ENCODE assay signal across 17 cellular contexts in genomic region chr5:41408676-41409443, GRCh38.
DNase-seq lines count a peak whose midpoint lies in the region; ATAC-seq and TF ChIP-seq lines count a peak whose summit lies in the region.
"Had no signal": no experiment of that assay in that cellular context is flagged by ENCODE, and none has a peak within 500 bp of the region (broad histone marks: within the 10 kb centered on the region; RNA-seq: fewer than 3 reads in every experiment).

No MANE protein-coding gene starts in this region.

- WGBS in heart left ventricle, 4 donors: 68 to 75% (median 69%) methylated on average over 6 of the region's 6 CpGs

- H3K4me1 Mint-ChIP-seq in stimulated activated effector memory CD8-positive, alpha-beta T cell treated with anti-CD3 and anti-CD28 coated beads, Interleukin-12 subunit alpha, Interleukin-12 subunit beta, amount 100 ng/mL, for 72 hours: no peaks in the 10 kb centered on the region

- peaks cover 5% of the 10 kb centered on the region for H3K9me3 Mint-ChIP-seq in stimulated activated effector memory CD8-positive, alpha-beta T cell treated with anti-CD3 and anti-CD28 coated beads, Interleukin-12 subunit alpha, Interleukin-12 subunit beta, amount 100 ng/mL, for 72 hours

- H3K4me3 ChIP-seq in heart left ventricle: no peak overlapping the region
- no peak overlapping the region for H3K4me3 ChIP-seq in WERI-Rb-1 (ENCODE audit: low read depth, low read length)
- H3K4me3 ChIP-seq in foreskin fibroblast (ENCODE audit: low read depth in 1 of 2, low read length in 2 of 2): no peak overlapping the region
- H3K4me3 ChIP-seq: tibial nerve had no signal

- H3K27ac Mint-ChIP-seq in stimulated activated effector memory CD8-positive, alpha-beta T cell treated with anti-CD3 and anti-CD28 coated beads, Interleukin-12 subunit alpha, Interleukin-12 subunit beta, amount 100 ng/mL, for 72 hours: no peak overlapping the region

- H3K36me3 ChIP-seq in heart left ventricle (no peaks in the 10 kb centered on the region), WERI-Rb-1 (no peaks in the 10 kb centered on the region)
- H3K36me3 ChIP-seq: tibial nerve had no signal

- peak in 1 of 4 donors; percentile 23 for ATAC-seq in heart left ventricle
- ATAC-seq in Right ventricle myocardium superior (ENCODE audit: poor library complexity): no peak
- ATAC-seq in GM21619 (IDR thresholded peaks at IDR 0.05; ENCODE audit: unreplicated experiment): no peak
- no peak for ATAC-seq in GM18909 (IDR thresholded peaks at IDR 0.05; ENCODE audit: poor library complexity, unreplicated experiment)
- no peak for ATAC-seq in stimulated activated effector memory CD8-positive, alpha-beta T cell treated with anti-CD3 and anti-CD28 coated beads, Interleukin-12 subunit alpha, Interleukin-12 subunit beta, amount 100 ng/mL, for 72 hours

- no peak for TF ChIP-seq CTCF in heart left ventricle (IDR thresholded peaks at IDR 0.05)
- TF ChIP-seq CTCF in WERI-Rb-1 (IDR thresholded peaks at IDR 0.05; ENCODE audit: low read depth, low read length): no peak
- no peak for TF ChIP-seq CTCF in foreskin fibroblast (IDR thresholded peaks at IDR 0.05; ENCODE audit: low read depth, low read length)

- H3K4me3 Mint-ChIP-seq in stimulated activated effector memory CD8-positive, alpha-beta T cell treated with anti-CD3 and anti-CD28 coated beads, Interleukin-12 subunit alpha, Interleukin-12 subunit beta, amount 100 ng/mL, for 72 hours: no peak overlapping the region

- H3K9me3 ChIP-seq in heart left ventricle (no peaks in the 10 kb centered on the region), WERI-Rb-1 (ENCODE audit: severe bottlenecking) (no peaks in the 10 kb centered on the region)
- H3K9me3 ChIP-seq: tibial nerve had no signal

- no peaks in the 10 kb centered on the region for H3K36me3 Mint-ChIP-seq in stimulated activated effector memory CD8-positive, alpha-beta T cell treated with anti-CD3 and anti-CD28 coated beads, Interleukin-12 subunit alpha, Interleukin-12 subunit beta, amount 100 ng/mL, for 72 hours

- H3K27ac ChIP-seq in heart left ventricle: peak overlapping the region in 10 of 12 donors; percentile 8 to 68 (median 52)
- H3K27ac ChIP-seq in WERI-Rb-1: no peak overlapping the region
- H3K27ac ChIP-seq: tibial nerve had no signal

- no peak for TF ChIP-seq POLR2A in heart left ventricle (IDR thresholded peaks at IDR 0.05)

- intact Hi-C loops in heart left ventricle (cut with DNase I): loop anchor here in 1 of 10 donors (10.0 kb wide), 1 partner anchor 46 kb away; no protein-coding TSS in a partner anchor
- intact Hi-C loops in Right ventricle myocardium superior (cut with DNase I): no loop called here

- DNase-seq in heart left ventricle (no peak), Right ventricle myocardium superior (no peak), WERI-Rb-1 (peak; percentile 55), foreskin fibroblast (peak; percentile 36 to 74), stromal cell of bone marrow (ENCODE audit: low read depth) (peak; percentile 31)
- DNase-seq in stimulated activated effector memory CD8-positive, alpha-beta T cell treated with anti-CD3 and anti-CD28 coated beads, Interleukin-12 subunit alpha, Interleukin-12 subunit beta, amount 100 ng/mL, for 72 hours (ENCODE audit: low spot score in 2 of 2): no peak
- DNase-seq: activated CD8-positive, alpha-beta memory T cell treated with anti-CD3 and anti-CD28 coated beads for 24 hours; activated gamma-delta T cell treated with Interleukin-2 at 50 U/mL for 16 hours; caudate nucleus; COR-L47; NCI-H1694; NCI-H526; SIG-M5; stimulated activated CD4-positive, alpha-beta T cell treated with anti-CD3 and anti-CD28 coated beads, Interleukin-15, amount 100 ng/mL, for 24 hours had no signal

- peaks cover 0 to 41% (median 14%) of the 10 kb centered on the region in 12 donors for H3K4me1 ChIP-seq in heart left ventricle

- no peaks in the 10 kb centered on the region for H3K27me3 ChIP-seq in heart left ventricle
- H3K27me3 ChIP-seq in WERI-Rb-1 (ENCODE audit: insufficient read depth, low read depth, severe bottlenecking): no peaks in the 10 kb centered on the region
- H3K27me3 ChIP-seq: tibial nerve had no signal

Comparison
In these comparisons a context has a peak if more than half of its experiments do, and no peak if none do; other contexts are left out.
1. DNase-seq: peak in WERI-Rb-1 (single experiment), foreskin fibroblast (2 of 2) and stromal cell of bone marrow (single experiment); none in heart left ventricle (0 of 5), Right ventricle myocardium superior (single experiment) and stimulated activated effector memory CD8-positive, alpha-beta T cell treated with anti-CD3 and anti-CD28 coated beads, Interleukin-12 subunit alpha, Interleukin-12 subunit beta, amount 100 ng/mL, for 72 hours (0 of 2).